Comparison of ENCODE assay signal across 33 cellular contexts in the genomic region with DNA sequence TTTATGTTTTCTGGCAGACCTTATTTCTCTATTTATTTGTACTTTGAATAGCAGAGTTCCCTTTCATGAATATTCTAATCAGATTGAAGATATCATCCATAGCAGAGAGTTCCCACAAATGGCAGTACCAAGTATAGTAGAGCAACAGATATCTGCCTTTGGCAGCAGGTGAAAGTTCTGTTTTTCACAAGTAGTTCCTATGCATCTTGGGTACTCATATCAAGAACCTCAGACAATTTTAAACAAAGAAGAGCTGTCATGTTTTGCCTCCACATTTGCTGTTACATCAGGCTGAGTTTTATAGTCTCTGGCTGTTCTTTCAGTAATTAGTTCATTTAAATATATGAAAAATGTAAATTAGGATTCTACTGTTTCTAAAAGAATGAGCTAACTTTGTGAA.
A peak's percentile ranks its signal among the peaks of the same experiment; 100 is the strongest.
DNase-seq lines count a peak whose midpoint lies in the region; ATAC-seq, FAIRE-seq and TF ChIP-seq lines count a peak whose summit lies in the region.
"Had no signal": no experiment of that assay in that cellular context is flagged by ENCODE, and none has a peak within 500 bp of the region (broad histone marks: within the 10 kb centered on the region; RNA-seq: fewer than 3 reads in every experiment).

No MANE protein-coding gene starts in this region.

- H4K20me1 ChIP-seq in GM12878 (ENCODE audit: control insufficient read depth, insufficient read depth): no peaks in the 10 kb centered on the region
- H4K20me1 ChIP-seq: BLaER1; BLaER1 treated with 17β-estradiol and CSF1 and Interleukin-3, amounts not matched to agents 10 nM and 100 nM had no signal

- H2AFZ ChIP-seq in GM12878 (ENCODE audit: control insufficient read depth, low read depth, low read length): no peak overlapping the region

- no peaks in the 10 kb centered on the region for H3K4me1 ChIP-seq in GM12878 (ENCODE audit: control insufficient read depth, insufficient read depth, low read length)
- H3K4me1 ChIP-seq: A549, BE2C, BLaER1, Caco-2 had no signal

- POLR2A ChIA-PET in GM12878 (lab: Charles Lee): no interaction called here

- FAIRE-seq in GM12878 (lab: Jason Lieb, UNC): no peak
- FAIRE-seq: A204.1, A549 had no signal

- RAD21 ChIA-PET in GM12878 (lab: Charles Lee; ENCODE audit: unreplicated experiment): no interaction called here

- intact Hi-C loops in GM12878 (cut with micrococcal nuclease; ENCODE audit: unreplicated experiment): no loop called here

- SMC1A ChIA-PET in GM12878 (lab: Charles Lee; ENCODE audit: uncharacterized antibody, unreplicated experiment): interaction anchor here (0.7 to 2.7 kb wide), 13 partner anchors 9 to 117 kb away, joined by 3 to 16 read pairs (median 3); no protein-coding TSS in a partner anchor

- DNase-seq in GM12878 (ENCODE audit: low read depth, low spot score): no peak
- no peak for DNase-seq in natural killer cell treated with Interleukin-12 subunit alpha and Interleukin-12 subunit beta and Interleukin-15 and Interleukin-18, amount 100 ng/mL, for 72 hours (ENCODE audit: low spot score)
- no peak for DNase-seq in NCI-H1417 treated with DMSO at 0.1 percent for 48 hours (lab: John Stamatoyannopoulos, UW)
- DNase-seq in NK-92 (lab: John Stamatoyannopoulos, UW; ENCODE audit: unreplicated experiment): no peak
- DNase-seq: 8988T; ACHN; AML-193; BE2C; C1 segment of cervical spinal cord; Caco-2; Calu3; CD4-positive, alpha-beta memory T cell; CD4-positive, alpha-beta T cell; CD4-positive, CD25-positive, alpha-beta regulatory T cell; CD8-positive, alpha-beta memory T cell; CD8-positive, alpha-beta T cell; COR-L47; DMS 273 treated with DMSO at 0.1 percent for 48 hours; DMS153; DMS53; DMS79; DMS79 treated with DMSO at 0.1 percent for 48 hours; DND-41 had no signal

- no TSS peak for BruUV-seq in GM12878 (replicated peaks; lab: Mats Ljungman, UMichigan)

- TF ChIP-seq EP300 in GM12878 (IDR thresholded peaks at IDR 0.05; ENCODE audit: borderline replicate concordance in 1 of 2, control insufficient read depth in 1 of 2, low read depth in 2 of 2, low read length in 2 of 2): no peak

- no peak overlapping the region for H3K4me3 Mint-ChIP-seq in natural killer cell treated with Interleukin-12 subunit alpha and Interleukin-12 subunit beta and Interleukin-15 and Interleukin-18, amount 100 ng/mL, for 72 hours
- H3K4me3 Mint-ChIP-seq: B cell; CD14-positive monocyte; CD4-positive, alpha-beta memory T cell; CD4-positive, alpha-beta T cell; CD4-positive, CD25-positive, alpha-beta regulatory T cell; CD8-positive, alpha-beta memory T cell; CD8-positive, alpha-beta T cell had no signal

- H3K27me3 ChIP-seq in GM12878 (replicated peaks in 1 of 2; ENCODE audit: control insufficient read depth in 2 of 2, insufficient read depth in 2 of 2, low read length in 1 of 2): no peaks in the 10 kb centered on the region
- H3K27me3 ChIP-seq: BE2C; BLaER1; BLaER1 treated with 17β-estradiol and CSF1 and Interleukin-3, amounts not matched to agents 10 nM and 100 nM had no signal

- peak; percentile 44 for ATAC-seq in GM18867 (IDR thresholded peaks at IDR 0.05; ENCODE audit: unreplicated experiment)
- peak; percentile 54 for ATAC-seq in GM18870 (IDR thresholded peaks at IDR 0.05; ENCODE audit: unreplicated experiment)
- peak; percentile 82 for ATAC-seq in GM12878
- no peak for ATAC-seq in natural killer cell treated with Interleukin-12 subunit alpha and Interleukin-12 subunit beta and Interleukin-15 and Interleukin-18, amount 100 ng/mL, for 72 hours
- ATAC-seq: A549; CD8-positive, alpha-beta T cell had no signal

- no peaks in the 10 kb centered on the region for H3K36me3 Mint-ChIP-seq in natural killer cell treated with Interleukin-12 subunit alpha and Interleukin-12 subunit beta and Interleukin-15 and Interleukin-18, amount 100 ng/mL, for 72 hours
- H3K36me3 Mint-ChIP-seq: CD14-positive monocyte; CD4-positive, alpha-beta memory T cell; CD4-positive, CD25-positive, alpha-beta regulatory T cell; CD8-positive, alpha-beta memory T cell; CD8-positive, alpha-beta T cell had no signal

- TF ChIP-seq RAD21 in GM12878 (IDR thresholded peaks at IDR 0.05; ENCODE audit: insufficient read depth, low read depth, low read length): no peak

- H3K79me2 ChIP-seq in GM12878 (ENCODE audit: control insufficient read depth, insufficient read depth, low read length): no peaks in the 10 kb centered on the region

- no peak for TF ChIP-seq POLR2A in GM12878 (IDR thresholded peaks at IDR 0.05; ENCODE audit: low read depth, low read length)

- H3K4me2 ChIP-seq in GM12878 (ENCODE audit: control insufficient read depth, insufficient read depth): no peak overlapping the region
- H3K4me2 ChIP-seq: A549; BLaER1; BLaER1 treated with 17β-estradiol and CSF1 and Interleukin-3, amounts not matched to agents 10 nM and 100 nM had no signal

- H3K27ac ChIP-seq in GM12878 (ENCODE audit: control insufficient read depth, insufficient read depth): no peak overlapping the region
- H3K27ac ChIP-seq: 22Rv1; A549; BLaER1; BLaER1 treated with 17β-estradiol and CSF1 and Interleukin-3, amounts not matched to agents 10 nM and 100 nM; C4-2B had no signal

- H3K27ac Mint-ChIP-seq in natural killer cell treated with Interleukin-12 subunit alpha and Interleukin-12 subunit beta and Interleukin-15 and Interleukin-18, amount 100 ng/mL, for 72 hours: no peak overlapping the region
- H3K27ac Mint-ChIP-seq: B cell; CD14-positive monocyte; CD4-positive, alpha-beta memory T cell; CD4-positive, alpha-beta T cell; CD4-positive, CD25-positive, alpha-beta regulatory T cell; CD8-positive, alpha-beta memory T cell; CD8-positive, alpha-beta T cell had no signal

- no peaks in the 10 kb centered on the region for H3K27me3 Mint-ChIP-seq in natural killer cell treated with Interleukin-12 subunit alpha and Interleukin-12 subunit beta and Interleukin-15 and Interleukin-18, amount 100 ng/mL, for 72 hours
- H3K27me3 Mint-ChIP-seq: B cell; CD4-positive, alpha-beta memory T cell; CD4-positive, alpha-beta T cell; CD4-positive, CD25-positive, alpha-beta regulatory T cell; CD8-positive, alpha-beta memory T cell had no signal

- H3K4me1 Mint-ChIP-seq in natural killer cell treated with Interleukin-12 subunit alpha and Interleukin-12 subunit beta and Interleukin-15 and Interleukin-18, amount 100 ng/mL, for 72 hours (ENCODE audit: low read depth in 2 of 2): no peaks in the 10 kb centered on the region
- H3K4me1 Mint-ChIP-seq: B cell; CD14-positive monocyte; CD4-positive, alpha-beta memory T cell; CD4-positive, CD25-positive, alpha-beta regulatory T cell; CD8-positive, alpha-beta memory T cell had no signal

- H3K4me3 ChIP-seq in GM12878: no peak overlapping the region
- H3K4me3 ChIP-seq: A549; BLaER1; BLaER1 treated with 17β-estradiol and CSF1 and Interleukin-3, amounts not matched to agents 10 nM and 100 nM had no signal

- CTCF ChIA-PET in GM12878 (lab: Yijun Ruan, JAX): interaction anchor here (1.2 to 1.5 kb wide), 2 partner anchors 9 to 48 kb away, joined by 3 read pairs; no protein-coding TSS in a partner anchor

- TF ChIP-seq CTCF in GM12878 (IDR thresholded peaks at IDR 0.05 in 2 of 3, conservative IDR thresholded peaks at IDR 0.05 in 1 of 3; ENCODE audit: control insufficient read depth in 2 of 3, extremely low read depth in 1 of 3, insufficient read depth in 1 of 3, low read depth in 3 of 3, low read length in 3 of 3): no peak

- no peaks in the 10 kb centered on the region for H3K9me3 ChIP-seq in GM12878 (replicated peaks; ENCODE audit: control insufficient read depth, insufficient read depth, low read length)
- H3K9me3 ChIP-seq: BE2C, Caco-2 had no signal

- in situ Hi-C loops in GM12878 (cut with MboI): no loop called here

- H3K9ac ChIP-seq in GM12878 (ENCODE audit: control insufficient read depth, insufficient read depth, low read length): no peak overlapping the region
- H3K9ac ChIP-seq: BLaER1; BLaER1 treated with 17β-estradiol and CSF1 and Interleukin-3, amounts not matched to agents 10 nM and 100 nM had no signal

- H3K36me3 ChIP-seq in GM12878 (ENCODE audit: control insufficient read depth in 2 of 2, insufficient read depth in 2 of 2, low read length in 1 of 2): no peaks in the 10 kb centered on the region
- H3K36me3 ChIP-seq: BE2C; BLaER1; BLaER1 treated with 17β-estradiol and CSF1 and Interleukin-3, amounts not matched to agents 10 nM and 100 nM had no signal

- peaks cover 6% of the 10 kb centered on the region for H3K9me3 Mint-ChIP-seq in natural killer cell treated with Interleukin-12 subunit alpha and Interleukin-12 subunit beta and Interleukin-15 and Interleukin-18, amount 100 ng/mL, for 72 hours
- H3K9me3 Mint-ChIP-seq: CD8-positive, alpha-beta T cell had no signal

TF ChIP-seq in GM12878, 131 proteins besides CTCF, POLR2A, EP300 and RAD21:
- 0 out of 2 replicates have a peak, but pooled peaks have one; percentile 34 for TF ChIP-seq ZNF217 (IDR thresholded peaks at IDR 0.05)
- peak; percentile 66; the same call in 1 of the 2 replicates for TF ChIP-seq ZNF24 (IDR thresholded peaks at IDR 0.05)
- TF ChIP-seq, protein P1, sequence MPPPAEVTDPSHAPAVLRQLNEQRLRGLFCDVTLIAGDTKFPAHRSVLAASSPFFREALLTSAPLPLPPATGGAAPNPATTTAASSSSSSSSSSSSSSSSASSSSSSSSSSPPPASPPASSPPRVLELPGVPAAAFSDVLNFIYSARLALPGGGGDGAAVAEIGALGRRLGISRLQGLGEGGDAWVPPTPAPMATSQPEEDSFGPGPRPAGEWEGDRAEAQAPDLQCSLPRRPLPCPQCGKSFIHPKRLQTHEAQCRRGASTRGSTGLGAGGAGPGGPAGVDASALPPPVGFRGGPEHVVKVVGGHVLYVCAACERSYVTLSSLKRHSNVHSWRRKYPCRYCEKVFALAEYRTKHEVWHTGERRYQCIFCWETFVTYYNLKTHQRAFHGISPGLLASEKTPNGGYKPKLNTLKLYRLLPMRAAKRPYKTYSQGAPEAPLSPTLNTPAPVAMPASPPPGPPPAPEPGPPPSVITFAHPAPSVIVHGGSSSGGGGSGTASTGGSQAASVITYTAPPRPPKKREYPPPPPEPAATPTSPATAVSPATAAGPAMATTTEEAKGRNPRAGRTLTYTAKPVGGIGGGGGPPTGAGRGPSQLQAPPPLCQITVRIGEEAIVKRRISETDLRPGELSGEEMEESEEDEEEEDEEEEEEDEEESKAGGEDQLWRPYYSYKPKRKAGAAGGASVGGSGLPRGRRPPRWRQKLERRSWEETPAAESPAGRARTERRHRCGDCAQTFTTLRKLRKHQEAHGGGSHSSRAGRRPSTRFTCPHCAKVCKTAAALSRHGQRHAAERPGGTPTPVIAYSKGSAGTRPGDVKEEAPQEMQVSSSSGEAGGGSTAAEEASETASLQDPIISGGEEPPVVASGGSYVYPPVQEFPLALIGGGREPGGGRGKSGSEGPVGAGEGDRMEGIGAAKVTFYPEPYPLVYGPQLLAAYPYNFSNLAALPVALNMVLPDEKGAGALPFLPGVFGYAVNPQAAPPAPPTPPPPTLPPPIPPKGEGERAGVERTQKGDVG (CRISPR knock-in tag; IDR thresholded peaks at IDR 0.05): no peak

Comparison
In these comparisons a context has a peak if more than half of its experiments do, and no peak if none do; other contexts are left out.
1. ATAC-seq: peak in GM18867 (single experiment), GM18870 (single experiment) and GM12878 (single experiment); none in natural killer cell treated with Interleukin-12 subunit alpha and Interleukin-12 subunit beta and Interleukin-15 and Interleukin-18, amount 100 ng/mL, for 72 hours (0 of 2).